Comparison of ENCODE assay signal across 8 cellular contexts in genomic region chr17:17710728-17711541, GRCh38. TPM values are rescaled to one million over a fixed set of nuclear protein-coding genes. Genes with fewer than 3 reads are reported as not detected.
DNase-seq lines count a peak whose midpoint lies in the region; ATAC-seq, FAIRE-seq and TF ChIP-seq lines count a peak whose summit lies in the region.

No MANE protein-coding gene starts in this region.

- no peak for TF ChIP-seq CTCF in 22Rv1 (IDR thresholded peaks at IDR 0.05)

- POLR2A ChIA-PET in naive thymus-derived CD4-positive, alpha-beta T cell (lab: Charles Lee) = interaction anchor here (0.8 kb wide), 1 partner anchor 9 kb away, joined by 3 read pairs; no protein-coding TSS in a partner anchor

- H3K27me3 ChIP-seq in naive thymus-derived CD4-positive, alpha-beta T cell (ENCODE audit: control insufficient read depth in 2 of 2, insufficient read depth in 2 of 2, low read length in 2 of 2) = no peaks in the 10 kb centered on the region

- no peaks in the 10 kb centered on the region for H3K4me1 ChIP-seq in naive thymus-derived CD4-positive, alpha-beta T cell (ENCODE audit: control insufficient read depth in 2 of 2, insufficient read depth in 2 of 2, low read length in 2 of 2)

- intact Hi-C loops in naive thymus-derived CD4-positive, alpha-beta T cell (cut with micrococcal nuclease) = no loop called here

- no peaks in the 10 kb centered on the region for H3K9me3 Mint-ChIP-seq in naive thymus-derived CD4-positive, alpha-beta T cell

- H3K36me3 ChIP-seq in naive thymus-derived CD4-positive, alpha-beta T cell (ENCODE audit: control insufficient read depth in 2 of 3, insufficient read depth in 3 of 3, low read length in 3 of 3) = no peaks in the 10 kb centered on the region

- FAIRE-seq in HTR-8/SVneo (lab: Jason Lieb, UNC) = peak; percentile 98

- H3K4me3 ChIP-seq in naive thymus-derived CD4-positive, alpha-beta T cell (ENCODE audit: low read length) = no peak overlapping the region

- DNase-seq in HTR-8/SVneo (ENCODE audit: insufficient read length, low spot score) (peak; percentile 98), caudate nucleus (lab: John Stamatoyannopoulos, UW) (peak in 32 of 61 donors; percentile 16 to 81 (median 42)), lung microvascular endothelial cell (ENCODE audit: low read depth in 2 of 2) (peak; percentile 91 to 94)
- DNase-seq in naive thymus-derived CD4-positive, alpha-beta T cell = no peak
- DNase-seq in stimulated activated CD4-positive, alpha-beta T cell treated with anti-CD3 and anti-CD28 coated beads, Interleukin-15, amount 100 ng/mL, for 24 hours = no peak

- peaks cover 20 to 35% (median 26%) of the 10 kb centered on the region in 7 donors for H3K4me1 Mint-ChIP-seq in naive thymus-derived CD4-positive, alpha-beta T cell

- H3K27ac Mint-ChIP-seq in naive thymus-derived CD4-positive, alpha-beta T cell = no peak overlapping the region

- H3K27me3 Mint-ChIP-seq in naive thymus-derived CD4-positive, alpha-beta T cell = no peaks in the 10 kb centered on the region

- CTCF ChIA-PET in naive thymus-derived CD4-positive, alpha-beta T cell (lab: Charles Lee) = no interaction called here

- H3K4me3 Mint-ChIP-seq in naive thymus-derived CD4-positive, alpha-beta T cell = no peak overlapping the region

- ATAC-seq in GM18867 (IDR thresholded peaks at IDR 0.05; ENCODE audit: unreplicated experiment) = no peak
- ATAC-seq in naive thymus-derived CD4-positive, alpha-beta T cell = no peak
- ATAC-seq in GM18858 (IDR thresholded peaks at IDR 0.05; ENCODE audit: unreplicated experiment) = no peak

- H3K27ac ChIP-seq in 22Rv1 (peak overlapping the region; percentile 18; the same call in 1 of the 2 replicates), caudate nucleus (ENCODE audit: low read depth, low read length) (peak overlapping the region; percentile 67)
- no peak overlapping the region for H3K27ac ChIP-seq in naive thymus-derived CD4-positive, alpha-beta T cell (ENCODE audit: low read depth, low read length)

- no peaks in the 10 kb centered on the region for H3K9me3 ChIP-seq in naive thymus-derived CD4-positive, alpha-beta T cell (ENCODE audit: control insufficient read depth in 2 of 3, low read length in 3 of 3)

- H3K36me3 Mint-ChIP-seq in naive thymus-derived CD4-positive, alpha-beta T cell = peaks cover 0 to 7% (median 2%) of the 10 kb centered on the region in 5 donors

RNA-seq across cellular contexts. Expression of gene RAI1, which starts 29.7 kb away (rescaled TPM):
- 5.0 and 5.8 TPM in 2 replicates for total RNA-seq in lung microvascular endothelial cell
- total RNA-seq in naive thymus-derived CD4-positive, alpha-beta T cell = 10 to 100 TPM; 20.1 to 46.2 (median 23.6) TPM
- polyA plus RNA-seq in naive thymus-derived CD4-positive, alpha-beta T cell = 1 to 10 TPM; 2.0 to 4.0 TPM

Comparison
In these comparisons a context has a peak if more than half of its experiments do, and no peak if none do; other contexts are left out.
1. DNase-seq: peak in HTR-8/SVneo (single experiment), caudate nucleus (32 of 61) and lung microvascular endothelial cell (2 of 2); none in naive thymus-derived CD4-positive, alpha-beta T cell (0 of 9) and stimulated activated CD4-positive, alpha-beta T cell treated with anti-CD3 and anti-CD28 coated beads, Interleukin-15, amount 100 ng/mL, for 24 hours (single experiment).